ENCODE assay signal across 1 cellular context in the genomic region with DNA sequence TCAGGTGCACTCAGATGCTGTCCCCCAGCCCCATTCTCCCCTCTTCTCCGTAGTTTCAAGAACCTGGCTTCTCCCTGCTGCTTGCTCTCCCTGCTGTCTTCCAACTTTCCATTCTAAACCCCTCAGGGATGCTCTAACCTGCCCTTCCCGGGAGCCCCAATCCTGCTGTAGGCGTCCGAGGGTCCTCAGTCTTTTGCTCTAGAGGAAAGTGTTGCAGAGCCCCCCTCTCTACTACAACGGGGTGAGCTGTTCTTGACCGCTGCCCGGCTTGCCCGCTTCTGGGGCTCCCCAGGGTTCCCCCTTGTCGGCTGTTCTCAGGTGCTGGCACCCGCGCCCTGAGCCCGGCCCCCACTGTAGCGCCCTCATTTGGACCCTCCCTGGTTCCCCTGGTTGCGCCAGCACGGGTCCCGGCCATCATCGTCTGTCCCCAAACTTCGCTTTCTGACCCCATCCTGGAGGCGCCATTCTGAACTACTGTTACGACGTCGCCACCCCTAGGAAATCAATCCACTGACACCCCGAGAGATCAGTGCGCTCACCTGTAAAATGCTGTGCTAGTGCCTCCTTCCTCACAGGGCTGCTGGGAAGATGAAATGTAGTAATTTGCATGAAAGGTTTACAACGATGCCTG.
TF ChIP-seq lines count a peak whose summit lies in the region.

No MANE protein-coding gene starts in this region.

TF ChIP-seq in GM23338, 12 proteins besides CTCF, POLR2A, EP300 and RAD21:
- no peak for TF ChIP-seq POLR2AphosphoS5 (IDR thresholded peaks at IDR 0.05; ENCODE audit: low read depth)
- no peak for TF ChIP-seq EZH2 (IDR thresholded peaks at IDR 0.05; ENCODE audit: low read depth, unreplicated experiment)
- TF ChIP-seq ZNF114 (CRISPR knock-in tag; IDR thresholded peaks at IDR 0.05), result no peak
- TF ChIP-seq ZNF331 (CRISPR knock-in tag; IDR thresholded peaks at IDR 0.05; ENCODE audit: low read depth), result no peak
- no peak for TF ChIP-seq CREB1 (CRISPR knock-in tag; IDR thresholded peaks at IDR 0.05; ENCODE audit: low read depth)
- no peak for TF ChIP-seq ZNF462 (CRISPR knock-in tag; IDR thresholded peaks at IDR 0.05)
- TF ChIP-seq JUNB (IDR thresholded peaks at IDR 0.05; ENCODE audit: unreplicated experiment), result no peak
- TF ChIP-seq ETS1 (IDR thresholded peaks at IDR 0.05), result no peak
- TF ChIP-seq, protein P1, sequence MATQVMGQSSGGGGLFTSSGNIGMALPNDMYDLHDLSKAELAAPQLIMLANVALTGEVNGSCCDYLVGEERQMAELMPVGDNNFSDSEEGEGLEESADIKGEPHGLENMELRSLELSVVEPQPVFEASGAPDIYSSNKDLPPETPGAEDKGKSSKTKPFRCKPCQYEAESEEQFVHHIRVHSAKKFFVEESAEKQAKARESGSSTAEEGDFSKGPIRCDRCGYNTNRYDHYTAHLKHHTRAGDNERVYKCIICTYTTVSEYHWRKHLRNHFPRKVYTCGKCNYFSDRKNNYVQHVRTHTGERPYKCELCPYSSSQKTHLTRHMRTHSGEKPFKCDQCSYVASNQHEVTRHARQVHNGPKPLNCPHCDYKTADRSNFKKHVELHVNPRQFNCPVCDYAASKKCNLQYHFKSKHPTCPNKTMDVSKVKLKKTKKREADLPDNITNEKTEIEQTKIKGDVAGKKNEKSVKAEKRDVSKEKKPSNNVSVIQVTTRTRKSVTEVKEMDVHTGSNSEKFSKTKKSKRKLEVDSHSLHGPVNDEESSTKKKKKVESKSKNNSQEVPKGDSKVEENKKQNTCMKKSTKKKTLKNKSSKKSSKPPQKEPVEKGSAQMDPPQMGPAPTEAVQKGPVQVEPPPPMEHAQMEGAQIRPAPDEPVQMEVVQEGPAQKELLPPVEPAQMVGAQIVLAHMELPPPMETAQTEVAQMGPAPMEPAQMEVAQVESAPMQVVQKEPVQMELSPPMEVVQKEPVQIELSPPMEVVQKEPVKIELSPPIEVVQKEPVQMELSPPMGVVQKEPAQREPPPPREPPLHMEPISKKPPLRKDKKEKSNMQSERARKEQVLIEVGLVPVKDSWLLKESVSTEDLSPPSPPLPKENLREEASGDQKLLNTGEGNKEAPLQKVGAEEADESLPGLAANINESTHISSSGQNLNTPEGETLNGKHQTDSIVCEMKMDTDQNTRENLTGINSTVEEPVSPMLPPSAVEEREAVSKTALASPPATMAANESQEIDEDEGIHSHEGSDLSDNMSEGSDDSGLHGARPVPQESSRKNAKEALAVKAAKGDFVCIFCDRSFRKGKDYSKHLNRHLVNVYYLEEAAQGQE (IDR thresholded peaks at IDR 0.05; ENCODE audit: unreplicated experiment), result no peak
- TF ChIP-seq STAT1 (IDR thresholded peaks at IDR 0.05; ENCODE audit: unreplicated experiment), result no peak
- no peak for TF ChIP-seq NANOG (IDR thresholded peaks at IDR 0.05; ENCODE audit: borderline replicate concordance)
- no peak for TF ChIP-seq EZH2phosphoT487 (IDR thresholded peaks at IDR 0.05; ENCODE audit: unreplicated experiment)
